8 cellular contexts compared by ENCODE assay signal in genomic region chr9:111897831-111898144, GRCh38. TPM values are rescaled to one million over a fixed set of nuclear protein-coding genes. Genes with fewer than 3 reads are reported as not detected.
DNase-seq lines count a peak whose midpoint lies in the region; ATAC-seq and TF ChIP-seq lines count a peak whose summit lies in the region.

No MANE protein-coding gene starts in this region.

- H3K36me3 Mint-ChIP-seq in CD4-positive, alpha-beta memory T cell: peaks cover 0 to 4% of the 10 kb centered on the region in 2 donors
- H3K36me3 Mint-ChIP-seq in natural killer cell: no peaks in the 10 kb centered on the region

- intact Hi-C loops in CD4-positive, alpha-beta memory T cell (cut with micrococcal nuclease): loop anchor here (1.0 to 5.0 kb wide), 7 partner anchors 18 to 265 kb away; partner anchors contain the start of gene DNAJC25
- intact Hi-C loops in body of pancreas (cut with DNase I): no loop called here
- intact Hi-C loops in natural killer cell (cut with micrococcal nuclease): loop anchor here (5.0 kb wide), 2 partner anchors 140 to 435 kb away; partner anchors contain the start of gene PTBP3

- ATAC-seq in GM19351 (IDR thresholded peaks at IDR 0.05; ENCODE audit: unreplicated experiment) (peak; percentile 50), body of pancreas (no peak), natural killer cell (no peak)

- H3K9me3 ChIP-seq in CD4-positive, alpha-beta memory T cell (ENCODE audit: control insufficient read depth in 1 of 2, low read length in 2 of 2): no peaks in the 10 kb centered on the region
- H3K9me3 ChIP-seq in body of pancreas (no peaks in the 10 kb centered on the region), mesodermal cell (ENCODE audit: control insufficient read depth, low read length) (no peaks in the 10 kb centered on the region)

- 1 to 5% methylated on average over 7 of the region's 7 CpGs for WGBS in body of pancreas, 2 donors
- WGBS in mesodermal cell (ENCODE audit: insufficient coverage in 2 of 2), 2 experiments: 51 to 73% methylated on average over 2 to 3 of the region's 7 CpGs

- H3K27ac Mint-ChIP-seq in CD4-positive, alpha-beta memory T cell: no peak overlapping the region
- no peak overlapping the region for H3K27ac Mint-ChIP-seq in natural killer cell

- peaks cover 14 to 23% (median 20%) of the 10 kb centered on the region in 4 donors for H3K4me1 Mint-ChIP-seq in CD4-positive, alpha-beta memory T cell
- H3K4me1 Mint-ChIP-seq in natural killer cell: peaks cover 5% of the 10 kb centered on the region in 2 donors

- no peaks in the 10 kb centered on the region for H3K27me3 ChIP-seq in CD4-positive, alpha-beta memory T cell (ENCODE audit: insufficient read depth, low read length)
- H3K27me3 ChIP-seq in HL-60 (ENCODE audit: insufficient read depth, poor library complexity, severe bottlenecking) (no peaks in the 10 kb centered on the region), body of pancreas (no peaks in the 10 kb centered on the region)

- peak in 3 of 5 donors; percentile 15 to 29 (median 16) for DNase-seq in CD4-positive, alpha-beta memory T cell
- no peak for DNase-seq in HL-60 (ENCODE audit: low read depth in 1 of 2, low spot score in 1 of 2)
- no peak for DNase-seq in body of pancreas
- no peak for DNase-seq in GM19240 (ENCODE audit: insufficient read length, low spot score)
- no peak for DNase-seq in COLO829 (ENCODE audit: low spot score)
- no peak for DNase-seq in natural killer cell

- TF ChIP-seq CTCF in HL-60 (IDR thresholded peaks at IDR 0.05; ENCODE audit: insufficient read depth, low read length) (no peak), body of pancreas (IDR thresholded peaks at IDR 0.05) (no peak), natural killer cell (IDR thresholded peaks at IDR 0.05) (no peak)

- peak overlapping the region; percentile 70 for H3K27ac ChIP-seq in CD4-positive, alpha-beta memory T cell (ENCODE audit: low read depth, low read length)
- peak overlapping the region; percentile 62 for H3K27ac ChIP-seq in HL-60 (replicated peaks)
- peak overlapping the region in 3 of 4 donors; percentile 85 to 99 (median 96) for H3K27ac ChIP-seq in body of pancreas
- H3K27ac ChIP-seq in mesodermal cell (ENCODE audit: low read depth, low read length, severe bottlenecking): peak overlapping the region; percentile 85

- peak overlapping the region; percentile 87 to 97 for H3K4me3 ChIP-seq in CD4-positive, alpha-beta memory T cell (ENCODE audit: low read length in 2 of 2)
- H3K4me3 ChIP-seq in HL-60 (replicated peaks; ENCODE audit: insufficient read depth, low read length) (peak overlapping the region; percentile 96), body of pancreas (peak overlapping the region; percentile 85 to 96), mesodermal cell (ENCODE audit: extremely low read depth, insufficient read depth, low read length, poor library complexity, severe bottlenecking) (peak overlapping the region; percentile 74)

- H3K4me3 Mint-ChIP-seq in CD4-positive, alpha-beta memory T cell: no peak overlapping the region
- H3K4me3 Mint-ChIP-seq in natural killer cell: no peak overlapping the region

- H3K4me1 ChIP-seq in CD4-positive, alpha-beta memory T cell (ENCODE audit: insufficient read depth, low read length): peaks cover 58% of the 10 kb centered on the region
- H3K4me1 ChIP-seq in body of pancreas (peaks cover 54% of the 10 kb centered on the region), mesodermal cell (ENCODE audit: control insufficient read depth, insufficient read depth, low read length, poor library complexity, severe bottlenecking) (peaks cover 4% of the 10 kb centered on the region)

- H3K27me3 Mint-ChIP-seq in CD4-positive, alpha-beta memory T cell: no peaks in the 10 kb centered on the region
- no peaks in the 10 kb centered on the region for H3K27me3 Mint-ChIP-seq in natural killer cell (ENCODE audit: low read depth in 2 of 2)

- H3K9me3 Mint-ChIP-seq in CD4-positive, alpha-beta memory T cell: no peaks in the 10 kb centered on the region
- no peaks in the 10 kb centered on the region for H3K9me3 Mint-ChIP-seq in natural killer cell

- H3K36me3 ChIP-seq in CD4-positive, alpha-beta memory T cell (ENCODE audit: insufficient read depth, low read length): no peaks in the 10 kb centered on the region
- no peaks in the 10 kb centered on the region for H3K36me3 ChIP-seq in body of pancreas (replicated peaks in 1 of 2; ENCODE audit: insufficient read depth in 1 of 2, low read depth in 2 of 2)
- H3K36me3 ChIP-seq in mesodermal cell (ENCODE audit: control insufficient read depth, insufficient read depth, low read length): no peaks in the 10 kb centered on the region

- POLR2A ChIA-PET in CD4-positive, alpha-beta memory T cell (lab: Charles Lee; ENCODE audit: partially characterized antibody): interaction anchor here (0.6 to 4.2 kb wide), 14 partner anchors 9 to 482 kb away, joined by 3 to 92 read pairs (median 10); partner anchors contain the start of genes HSDL2 and PTBP3

- TF ChIP-seq POLR2A in body of pancreas (IDR thresholded peaks at IDR 0.05): no peak

- CTCF ChIA-PET in CD4-positive, alpha-beta memory T cell (lab: Charles Lee; ENCODE audit: partially characterized antibody): interaction anchor here (1.1 to 3.1 kb wide), 3 partner anchors 18 to 177 kb away, joined by 4 to 19 read pairs (median 7); no protein-coding TSS in a partner anchor

RNA-seq across cellular contexts. Expression of gene UGCG, which starts 1.2 kb away (rescaled TPM):
- 10 to 100 TPM; 26.3 to 29.7 TPM for total RNA-seq in CD4-positive, alpha-beta memory T cell
- 10 to 100 TPM; 13.0 to 14.7 TPM for polyA plus RNA-seq in CD4-positive, alpha-beta memory T cell
- total RNA-seq in body of pancreas (10 to 100 TPM; 17.1 to 26.2 TPM), natural killer cell (10 to 100 TPM; 17.9 to 21.4 (median 18.8) TPM)
- 23.6 TPM for polyA plus RNA-seq in mesodermal cell (2013, experiment 1 of 2)
- polyA plus RNA-seq in mesodermal cell (2013, experiment 2 of 2): 24.2 TPM

Comparison
In these comparisons a context has a peak if more than half of its experiments do, and no peak if none do; other contexts are left out.
1. DNase-seq: peak in CD4-positive, alpha-beta memory T cell (3 of 5); none in HL-60 (0 of 2), body of pancreas (0 of 4), GM19240 (single experiment), COLO829 (single experiment) and natural killer cell (single experiment).
2. Peak in every context shown above with its lines, with median percentiles within 50 percentile points of each other: H3K27ac ChIP-seq and H3K4me3 ChIP-seq.